ENCODE assay signal across 8 cellular contexts in genomic region chr2:12715878-12716249, GRCh38. TPM values are rescaled to one million over a fixed set of nuclear protein-coding genes. Genes with fewer than 3 reads are reported as not detected.
A peak's percentile ranks its signal among the peaks of the same experiment; 100 is the strongest.
DNase-seq lines count a peak whose midpoint lies in the region; ATAC-seq and TF ChIP-seq lines count a peak whose summit lies in the region.

No MANE protein-coding gene starts in this region.

- H3K9ac ChIP-seq in neuronal stem cell (ENCODE audit: low read depth, low read length, poor library complexity): no peak overlapping the region

- H2AK5ac ChIP-seq in neuronal stem cell (ENCODE audit: low read depth, low read length): no peak overlapping the region

- no peak for TF ChIP-seq POLR2A in suprapubic skin (IDR thresholded peaks at IDR 0.05)

- no peaks in the 10 kb centered on the region for H3K9me3 ChIP-seq in Panc1 (ENCODE audit: control insufficient read depth, insufficient read depth, low read depth, low read length)
- H3K9me3 ChIP-seq in neuronal stem cell (replicated peaks in 1 of 2; ENCODE audit: control insufficient read depth in 2 of 2, insufficient read depth in 1 of 2, low read depth in 1 of 2, low read length in 2 of 2): no peaks in the 10 kb centered on the region
- H3K9me3 ChIP-seq in suprapubic skin: no peaks in the 10 kb centered on the region

- H3K27ac Mint-ChIP-seq in activated T-helper 2 cell treated with anti-CD3 and anti-CD28 coated beads, Interferon-gamma antibody, Interleukin-2, Interleukin-4, amounts not matched to agents 10 μg/mL and 5 μg/mL and 100 μg/mL, durations not matched to agents 14 hours and 24 hours and 36 hours: peak overlapping the region; percentile 72

- H2AFZ ChIP-seq in neuronal stem cell (ENCODE audit: low read length): peak overlapping the region; percentile 86

- H3K18ac ChIP-seq in neuronal stem cell (ENCODE audit: low read length): no peak overlapping the region

- TF ChIP-seq CTCF in GM12874 (IDR thresholded peaks at IDR 0.05; ENCODE audit: insufficient read depth, low read depth, low read length) (peak; percentile 82), Panc1 (IDR thresholded peaks at IDR 0.05) (peak; percentile 86), suprapubic skin (IDR thresholded peaks at IDR 0.05) (peak in 1 of 2 donors; percentile 51)

- no peaks in the 10 kb centered on the region; the same call in 1 of the 2 replicates for H3K36me3 ChIP-seq in Panc1 (ENCODE audit: control insufficient read depth, insufficient read depth, low read length)
- peaks cover 0 to 4% of the 10 kb centered on the region in 2 donors for H3K36me3 ChIP-seq in neuronal stem cell (replicated peaks in 1 of 2; ENCODE audit: control insufficient read depth in 2 of 2, insufficient read depth in 2 of 2, low read length in 2 of 2)
- no peaks in the 10 kb centered on the region for H3K36me3 ChIP-seq in suprapubic skin

- no peaks in the 10 kb centered on the region for H3K36me3 Mint-ChIP-seq in activated T-helper 2 cell treated with anti-CD3 and anti-CD28 coated beads, Interferon-gamma antibody, Interleukin-2, Interleukin-4, amounts not matched to agents 10 μg/mL and 5 μg/mL and 100 μg/mL, durations not matched to agents 14 hours and 24 hours and 36 hours (ENCODE audit: low read depth)

- no peak overlapping the region for H3K4ac ChIP-seq in neuronal stem cell (ENCODE audit: low read length)

- no peaks in the 10 kb centered on the region for H3K79me1 ChIP-seq in neuronal stem cell (ENCODE audit: low read depth, low read length)

- CTCF ChIA-PET in Panc1 (lab: Charles Lee): interaction anchor here (0.7 to 3.0 kb wide), 7 partner anchors 11 to 886 kb away, joined by 3 to 14 read pairs (median 7); no protein-coding TSS in a partner anchor

- no peaks in the 10 kb centered on the region for H3K9me3 Mint-ChIP-seq in activated T-helper 2 cell treated with anti-CD3 and anti-CD28 coated beads, Interferon-gamma antibody, Interleukin-2, Interleukin-4, amounts not matched to agents 10 μg/mL and 5 μg/mL and 100 μg/mL, durations not matched to agents 14 hours and 24 hours and 36 hours

- H3K14ac ChIP-seq in neuronal stem cell (ENCODE audit: low read length): no peak overlapping the region

- BruUV-seq in Panc1 (replicated peaks; lab: Mats Ljungman, UMichigan): no TSS peak

- POLR2A ChIA-PET in Panc1 (lab: Charles Lee): interaction anchor here (0.8 kb wide), 1 partner anchor 294 kb away, joined by 3 read pairs; no protein-coding TSS in a partner anchor

- H3K4me2 ChIP-seq in neuronal stem cell (ENCODE audit: insufficient read depth, low read length, poor library complexity, severe bottlenecking): peak overlapping the region; percentile 55

- H4K8ac ChIP-seq in neuronal stem cell (ENCODE audit: low read depth, low read length): no peak overlapping the region

- peak; percentile 56 for ATAC-seq in Panc1
- ATAC-seq in GM21360 (IDR thresholded peaks at IDR 0.05; ENCODE audit: unreplicated experiment): no peak

- H3K23ac ChIP-seq in neuronal stem cell (ENCODE audit: low read depth, low read length, poor library complexity): no peak overlapping the region

- H3K27ac ChIP-seq in Panc1 (ENCODE audit: low read length) (peak overlapping the region; percentile 96), neuronal stem cell (replicated peaks; ENCODE audit: low read length) (peak overlapping the region; percentile 83), suprapubic skin (peak overlapping the region; percentile 90)

- intact Hi-C loops in Panc1 (cut with micrococcal nuclease; ENCODE audit: unreplicated experiment): loop anchor here (1.0 to 10.0 kb wide), 6 partner anchors 181 to 886 kb away; no protein-coding TSS in a partner anchor
- intact Hi-C loops in activated T-helper 2 cell treated with anti-CD3 and anti-CD28 coated beads, Interferon-gamma antibody, Interleukin-2, Interleukin-4, amounts not matched to agents 10 μg/mL and 5 μg/mL and 100 μg/mL, durations not matched to agents 14 hours and 24 hours and 36 hours (cut with micrococcal nuclease): loop anchor here (1.0 to 5.0 kb wide), 9 partner anchors 79 to 853 kb away; no protein-coding TSS in a partner anchor

- no peak for TF ChIP-seq EP300 in suprapubic skin (IDR thresholded peaks at IDR 0.05)

- DNase-seq in HUDEP-2 (lab: John Stamatoyannopoulos, UW; ENCODE audit: unreplicated experiment in 76 of 76) (peak in 70 of 76 experiments; percentile 8 to 81 (median 56)), Panc1 (ENCODE audit: low read depth, low spot score) (peak; percentile 65), fibroblast of the conjunctiva (ENCODE audit: low read depth) (peak; percentile 71), neuronal stem cell (ENCODE audit: low spot score) (peak; percentile 51), suprapubic skin (ENCODE audit: low spot score in 2 of 2) (peak in 1 of 2 donors; percentile 78)
- peak; percentile 74 for DNase-seq in activated T-helper 2 cell treated with anti-CD3 and anti-CD28 coated beads, Interferon-gamma antibody, Interleukin-2, Interleukin-4, amounts not matched to agents 10 μg/mL and 5 μg/mL and 100 μg/mL, durations not matched to agents 14 hours and 24 hours and 36 hours (ENCODE audit: low spot score)

- H3K4me3 ChIP-seq in Panc1 (ENCODE audit: low read depth in 2 of 2, low read length in 2 of 2): peak overlapping the region; percentile 70
- peak overlapping the region; percentile 76 to 94 for H3K4me3 ChIP-seq in neuronal stem cell (ENCODE audit: low read length in 2 of 2)
- H3K4me3 ChIP-seq in suprapubic skin: peak overlapping the region; percentile 65

- H2BK120ac ChIP-seq in neuronal stem cell (ENCODE audit: low read depth, low read length): no peak overlapping the region

- H3K4me1 Mint-ChIP-seq in activated T-helper 2 cell treated with anti-CD3 and anti-CD28 coated beads, Interferon-gamma antibody, Interleukin-2, Interleukin-4, amounts not matched to agents 10 μg/mL and 5 μg/mL and 100 μg/mL, durations not matched to agents 14 hours and 24 hours and 36 hours (ENCODE audit: low read depth): peaks cover 42% of the 10 kb centered on the region

- no peak overlapping the region for H2BK15ac ChIP-seq in neuronal stem cell (ENCODE audit: low read length)

- H4K91ac ChIP-seq in neuronal stem cell (ENCODE audit: low read depth, low read length, poor library complexity): no peak overlapping the region

- H3K27me3 ChIP-seq in Panc1 (ENCODE audit: control insufficient read depth, insufficient read depth, low read length) (no peaks in the 10 kb centered on the region), neuronal stem cell (ENCODE audit: control insufficient read depth in 3 of 3, insufficient read depth in 3 of 3, low read depth in 1 of 3, low read length in 3 of 3) (no peaks in the 10 kb centered on the region), suprapubic skin (peaks cover 7% of the 10 kb centered on the region)

- no CpG with 5 or more reads among the region's 10 CpGs for WGBS in neuronal stem cell (ENCODE audit: extremely low coverage in 2 of 2, insufficient read length in 2 of 2, insufficient replicate concordance in 1 of 2), 2 donors
- WGBS in suprapubic skin: 29% methylated on average over 10 of the region's 10 CpGs

- peak overlapping the region; percentile 95 for H2BK5ac ChIP-seq in neuronal stem cell (ENCODE audit: low read length)

- peaks cover 17% of the 10 kb centered on the region for H3K27me3 Mint-ChIP-seq in activated T-helper 2 cell treated with anti-CD3 and anti-CD28 coated beads, Interferon-gamma antibody, Interleukin-2, Interleukin-4, amounts not matched to agents 10 μg/mL and 5 μg/mL and 100 μg/mL, durations not matched to agents 14 hours and 24 hours and 36 hours (ENCODE audit: low read depth)

- in situ Hi-C loops in Panc1 (cut with HindIII; ENCODE audit: low pct_unique_long_range_greater_than_20kb, low sequenced_read_pairs): no loop called here

- H2BK12ac ChIP-seq in neuronal stem cell (ENCODE audit: low read length): no peak overlapping the region

- H3K4me1 ChIP-seq in Panc1 (ENCODE audit: control insufficient read depth, insufficient read depth, low read length) (peaks cover 33% of the 10 kb centered on the region), neuronal stem cell (ENCODE audit: control insufficient read depth in 2 of 2, insufficient read depth in 1 of 2, low read depth in 1 of 2, low read length in 2 of 2) (peaks cover under 1 to 11% of the 10 kb centered on the region in 2 donors), suprapubic skin (peaks cover 53% of the 10 kb centered on the region)

- peak overlapping the region; percentile 85 for H3K4me3 Mint-ChIP-seq in activated T-helper 2 cell treated with anti-CD3 and anti-CD28 coated beads, Interferon-gamma antibody, Interleukin-2, Interleukin-4, amounts not matched to agents 10 μg/mL and 5 μg/mL and 100 μg/mL, durations not matched to agents 14 hours and 24 hours and 36 hours (ENCODE audit: low read depth)

RNA-seq across cellular contexts. Expression of gene TRIB2, which starts 0.9 kb away (rescaled TPM):
- total RNA-seq in Panc1 (2021; ENCODE audit: unreplicated experiment): 43.2 TPM
- 34.8 TPM for polyA plus RNA-seq in Panc1 (2012; ENCODE audit: insufficient read length)
- total RNA-seq in activated T-helper 2 cell treated with anti-CD3 and anti-CD28 coated beads, Interferon-gamma antibody, Interleukin-2, Interleukin-4, amounts not matched to agents 10 μg/mL and 5 μg/mL and 100 μg/mL, durations not matched to agents 14 hours and 24 hours and 36 hours: 3.9 TPM in 2 replicates
- 85.5 TPM for polyA plus RNA-seq in neuronal stem cell (2013, experiment 1 of 2)
- polyA plus RNA-seq in neuronal stem cell (2013, experiment 2 of 2): 83.2 TPM
- total RNA-seq in suprapubic skin: 10 to 100 TPM; 29.7 to 61.3 (median 40.6) TPM
